ENCODE assay signal across 23 cellular contexts in the genomic region with DNA sequence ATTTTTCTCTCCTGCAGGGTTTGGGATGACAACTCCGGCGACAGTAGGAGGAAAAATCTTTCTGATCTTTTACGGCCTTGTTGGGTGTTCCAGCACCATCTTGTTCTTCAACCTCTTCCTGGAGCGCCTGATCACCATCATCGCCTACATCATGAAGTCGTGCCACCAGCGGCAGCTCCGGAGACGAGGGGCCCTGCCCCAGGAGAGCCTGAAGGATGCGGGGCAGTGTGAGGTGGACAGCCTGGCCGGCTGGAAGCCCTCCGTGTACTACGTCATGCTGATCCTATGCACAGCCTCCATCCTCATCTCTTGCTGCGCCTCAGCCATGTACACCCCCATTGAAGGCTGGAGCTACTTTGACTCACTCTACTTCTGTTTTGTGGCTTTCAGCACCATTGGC.
"Had no signal": no experiment of that assay in that cellular context is flagged by ENCODE, and none has a peak within 500 bp of the region (broad histone marks: within the 10 kb centered on the region; RNA-seq: fewer than 3 reads in every experiment).

No MANE protein-coding gene starts in this region.

- H3K4me3 ChIP-seq: colonic mucosa, coronary artery, dorsolateral prefrontal cortex, esophagus muscularis mucosa, esophagus squamous epithelium, gastrocnemius medialis, gastroesophageal sphincter, heart left ventricle, heart right ventricle had no signal

- H3K27ac ChIP-seq: colonic mucosa, coronary artery, dorsolateral prefrontal cortex, epithelial cell of prostate, esophagus muscularis mucosa, esophagus squamous epithelium, foreskin keratinocyte, gastrocnemius medialis, gastroesophageal sphincter, heart left ventricle, heart right ventricle had no signal

- H3K36me3 ChIP-seq: colonic mucosa, esophagus muscularis mucosa, esophagus squamous epithelium, gastrocnemius medialis, gastroesophageal sphincter, heart left ventricle, heart right ventricle had no signal

- H3K9me3 ChIP-seq: colonic mucosa, esophagus squamous epithelium, gastrocnemius medialis, gastroesophageal sphincter, heart left ventricle had no signal

- H3K4me1 ChIP-seq: colonic mucosa, esophagus muscularis mucosa, esophagus squamous epithelium, foreskin keratinocyte, gastrocnemius medialis, gastroesophageal sphincter had no signal

- H3K27me3 ChIP-seq: colonic mucosa, dorsolateral prefrontal cortex, esophagus muscularis mucosa, foreskin keratinocyte, gastrocnemius medialis, gastroesophageal sphincter, heart left ventricle, heart right ventricle had no signal

- DNase-seq: colonic mucosa; cortex of kidney; dermis blood vessel endothelial cell; dorsolateral prefrontal cortex; effector CD4-positive, alpha-beta T cell; effector CD8-positive, alpha-beta T cell; effector memory CD4-positive, alpha-beta T cell; effector memory CD8-positive, alpha-beta T cell; endodermal cell; erythroblast; esophagus squamous epithelium; foreskin fibroblast; foreskin keratinocyte; foreskin melanocyte; gastrocnemius medialis; glutamatergic neuron; head of caudate nucleus; heart left ventricle; heart right ventricle had no signal
